ENCODE assay signal across 1 cellular context in genomic region chr13:52652170-52652979, GRCh38.
TF ChIP-seq lines count a peak whose summit lies in the region.

SUGT1 (plus strand) TSS chr13:52652836; CDS start chr13:52652921, 85 bp downstream.

TF ChIP-seq in K562, 482 proteins besides CTCF, POLR2A, EP300 and RAD21 (continued from another document and continues in another):
- TF ChIP-seq ZMIZ1 (IDR thresholded peaks at IDR 0.05; ENCODE audit: low read depth in 2 of 2, low read length in 2 of 2) (no peak), ZNF586 (CRISPR knock-in tag; conservative IDR thresholded peaks at IDR 0.05) (no peak), NRF1 (conservative IDR thresholded peaks at IDR 0.05 in 1 of 2, IDR thresholded peaks at IDR 0.05 in 1 of 2) (peak; percentile 83 to 85), ASH1L (IDR thresholded peaks at IDR 0.05; ENCODE audit: borderline replicate concordance, low read depth, partially characterized antibody) (no peak), ARNT (IDR thresholded peaks at IDR 0.05) (0 out of 4 replicates have a peak, but pooled peaks of 1 of the 2 experiments have one; percentile 24), ZNF511 (CRISPR knock-in tag; IDR thresholded peaks at IDR 0.05) (peak; percentile 36; the same call in 1 of the 2 replicates), ZHX1 (conservative IDR thresholded peaks at IDR 0.05; ENCODE audit: low read length) (no peak; the same call in 1 of the 2 replicates), SP2 (IDR thresholded peaks at IDR 0.05; ENCODE audit: extremely low read depth, low read depth, low read length, poor library complexity, severe bottlenecking) (peak; percentile 81), TRIM24 (IDR thresholded peaks at IDR 0.05) (peak in 1 of 2 experiments; percentile 83; a peak in 2 of 4 replicates), HINFP (tag; conservative IDR thresholded peaks at IDR 0.05; ENCODE audit: low read depth) (no peak), MNT (conservative IDR thresholded peaks at IDR 0.05) (peak; percentile 49 to 76), SRF (CRISPR knock-in tag; IDR thresholded peaks at IDR 0.05) (0 out of 4 replicates have a peak, but pooled peaks of 1 of the 2 experiments have one; percentile 62), KLF13 (tag; IDR thresholded peaks at IDR 0.05; ENCODE audit: borderline replicate concordance, low read depth) (peak; percentile 39; the same call in 1 of the 2 replicates), CREB5 (CRISPR knock-in tag; IDR thresholded peaks at IDR 0.05) (no peak), NFIC (IDR thresholded peaks at IDR 0.05) (peak; percentile 26; the same call in 1 of the 2 replicates), ZNF639 (CRISPR knock-in tag; conservative IDR thresholded peaks at IDR 0.05 in 1 of 2, IDR thresholded peaks at IDR 0.05 in 1 of 2) (peak in 1 of 2 experiments; percentile 86; a peak in 2 of 4 replicates), EP400 (IDR thresholded peaks at IDR 0.05) (peak; percentile 98), CSDE1 (IDR thresholded peaks at IDR 0.05) (no peak), HCFC1 (IDR thresholded peaks at IDR 0.05; ENCODE audit: low read depth, low read length) (peak; percentile 77), STAG1 (CRISPR knock-in tag; IDR thresholded peaks at IDR 0.05; ENCODE audit: borderline replicate concordance) (no peak), POLR2AphosphoS5 (IDR thresholded peaks at IDR 0.05; ENCODE audit: control insufficient read depth, insufficient read depth, low read depth, low read length) (peak; percentile 52; the same call in 1 of the 2 replicates), SMAD1 (IDR thresholded peaks at IDR 0.05; ENCODE audit: low read depth, low read length, partially characterized antibody) (peak; percentile 21), RBBP5 (IDR thresholded peaks at IDR 0.05; ENCODE audit: borderline replicate concordance, insufficient read depth, low read length, poor library complexity, severe bottlenecking) (peak; percentile 70), ETV1 (tag; conservative IDR thresholded peaks at IDR 0.05; ENCODE audit: low read depth) (peak; percentile 68), MAFF (IDR thresholded peaks at IDR 0.05; ENCODE audit: low read length) (no peak), DPF2 (IDR thresholded peaks at IDR 0.05) (no peak), ZBTB40 (IDR thresholded peaks at IDR 0.05) (peak; percentile 92), ZBTB40 (CRISPR knock-in tag; IDR thresholded peaks at IDR 0.05) (no peak), GABPA (tag; conservative IDR thresholded peaks at IDR 0.05; ENCODE audit: low read depth) (peak; percentile 93)
